8 cellular contexts compared by ENCODE assay signal in genomic region chr19:39832341-39833083, GRCh38. TPM values are rescaled to one million over a fixed set of nuclear protein-coding genes. Genes with fewer than 3 reads are reported as not detected.
DNase-seq lines count a peak whose midpoint lies in the region; TF ChIP-seq lines count a peak whose summit lies in the region.

No MANE protein-coding gene starts in this region.

- intact Hi-C loops in A673 (cut with micrococcal nuclease; ENCODE audit: unreplicated experiment) = no loop called here
- intact Hi-C loops in colonic mucosa (cut with DNase I) = no loop called here

- H3K9ac ChIP-seq in Karpas-422 (ENCODE audit: low read length) (peak overlapping the region; percentile 91), colonic mucosa (ENCODE audit: low read depth in 2 of 2, low read length in 2 of 2) (peak overlapping the region; percentile 77 to 79)

- H3K9me2 ChIP-seq in Karpas-422 (replicated peaks; ENCODE audit: insufficient read depth, low read length) = no peaks in the 10 kb centered on the region

- H3K36me3 ChIP-seq in A673 (ENCODE audit: insufficient read depth, low read length, poor library complexity, severe bottlenecking) = peaks cover 45% of the 10 kb centered on the region
- H3K36me3 ChIP-seq in Karpas-422 (ENCODE audit: insufficient read depth, low read length) = peaks cover 52% of the 10 kb centered on the region
- H3K36me3 ChIP-seq in colonic mucosa = peaks cover 16% of the 10 kb centered on the region
- H3K36me3 ChIP-seq in HAP-1 (replicated peaks) = peaks cover 80% of the 10 kb centered on the region

- DNase-seq in A673 (ENCODE audit: low spot score) (no peak), Karpas-422 (no peak), colonic mucosa (no peak), myocyte (ENCODE audit: low read depth) (peak; percentile 86), nucleus accumbens (lab: John Stamatoyannopoulos, UW) (no peak), SIG-M5 treated with dmso at 0.1 percent for 504 hours (lab: John Stamatoyannopoulos, UW; ENCODE audit: unreplicated experiment) (no peak), HAP-1 (ENCODE audit: low spot score in 2 of 2) (no peak)
- no peak for DNase-seq in stimulated activated CD4-positive, alpha-beta T cell treated with anti-CD3 and anti-CD28 coated beads, Interleukin-2, amount 100 ng/mL, for 48 hours

- peak overlapping the region; percentile 93 for H3K4me2 ChIP-seq in Karpas-422 (ENCODE audit: low read depth, low read length, poor library complexity, severe bottlenecking)

- POLR2A ChIA-PET in A673 (lab: Charles Lee; ENCODE audit: low non-redundant PET) = no interaction called here

- no TSS peak for BruUV-seq in A673 (replicated peaks; lab: Mats Ljungman, UMichigan)

- H3K79me2 ChIP-seq in Karpas-422 (ENCODE audit: low read length) = peaks cover 20% of the 10 kb centered on the region

- H3K9me3 ChIP-seq in A673 (ENCODE audit: low read depth, low read length, poor library complexity, severe bottlenecking) = no peaks in the 10 kb centered on the region
- no peaks in the 10 kb centered on the region for H3K9me3 ChIP-seq in Karpas-422 (ENCODE audit: low read length)
- H3K9me3 ChIP-seq in colonic mucosa = no peaks in the 10 kb centered on the region
- no peaks in the 10 kb centered on the region for H3K9me3 ChIP-seq in HAP-1

- H3K27me3 ChIP-seq in A673 (replicated peaks; ENCODE audit: insufficient read depth, low read depth, low read length, poor library complexity) (no peaks in the 10 kb centered on the region), Karpas-422 (ENCODE audit: low read length) (no peaks in the 10 kb centered on the region), colonic mucosa (no peaks in the 10 kb centered on the region), HAP-1 (ENCODE audit: low read depth) (no peaks in the 10 kb centered on the region)

- peaks cover 9% of the 10 kb centered on the region for H3K4me1 ChIP-seq in A673 (ENCODE audit: insufficient read depth, low read length, poor library complexity, severe bottlenecking)
- peaks cover 20% of the 10 kb centered on the region for H3K4me1 ChIP-seq in Karpas-422 (ENCODE audit: low read length)
- peaks cover 4% of the 10 kb centered on the region for H3K4me1 ChIP-seq in colonic mucosa
- H3K4me1 ChIP-seq in HAP-1 = no peaks in the 10 kb centered on the region

- CTCF ChIA-PET in A673 (lab: Charles Lee) = no interaction called here

- H3K4me3 ChIP-seq in A673 (ENCODE audit: low read depth, low read length, poor library complexity, severe bottlenecking) (peak overlapping the region; percentile 93), Karpas-422 (ENCODE audit: low read length) (peak overlapping the region; percentile 97), colonic mucosa (peak overlapping the region; percentile 99), HAP-1 (no peak overlapping the region)

- peaks cover 3% of the 10 kb centered on the region; the same call in 1 of the 2 replicates for H4K20me1 ChIP-seq in Karpas-422 (ENCODE audit: insufficient read depth, low read depth, low read length)

- in situ Hi-C loops in HAP-1 (cut with MboI; ENCODE audit: low sequenced_read_pairs) = no loop called here

- peak overlapping the region; percentile 91 for H3K27ac ChIP-seq in A673 (ENCODE audit: low read depth, low read length, poor library complexity, severe bottlenecking)
- peak overlapping the region; percentile 87 for H3K27ac ChIP-seq in Karpas-422 (ENCODE audit: low read length)
- H3K27ac ChIP-seq in colonic mucosa = peak overlapping the region; percentile 82

- no peak overlapping the region for H2AFZ ChIP-seq in Karpas-422 (ENCODE audit: low read length)

- TF ChIP-seq CTCF in A673 (conservative IDR thresholded peaks at IDR 0.05; ENCODE audit: low read depth, low read length) (no peak), colonic mucosa (IDR thresholded peaks at IDR 0.05) (no peak)

RNA-seq across cellular contexts. Expression of gene DYRK1B, which starts 1.4 kb away (rescaled TPM):
- 16.0 and 19.0 TPM in 2 replicates for total RNA-seq in A673 (2021)
- 10.9 and 30.3 TPM in 2 replicates for total RNA-seq in Karpas-422 (2014; rRNA removed; shearing (Covaris generic); ENCODE audit: low replicate concordance)
- 10 to 100 TPM; 11.8 to 12.7 TPM for total RNA-seq in colonic mucosa
- 0.16 and 0.45 TPM in 2 replicates for total RNA-seq in myocyte
- polyA plus RNA-seq in myocyte (2012) = 0.71 TPM

RNA-seq across cellular contexts. Expression of gene FBL, which starts 13.7 kb away (rescaled TPM):
- total RNA-seq in A673 (2021) = 573 and 581 TPM in 2 replicates
- total RNA-seq in Karpas-422 (2014; rRNA removed; shearing (Covaris generic); ENCODE audit: low replicate concordance) = 359 and 384 TPM in 2 replicates
- total RNA-seq in colonic mucosa = 100 to 1,000 TPM; 155 to 297 TPM
- total RNA-seq in myocyte = 21.7 and 26.1 TPM in 2 replicates
- 77.8 TPM for polyA plus RNA-seq in myocyte (2012)

RNA-seq across cellular contexts. Expression of gene LEUTX, which starts 53.9 kb away (rescaled TPM):
- total RNA-seq in A673 (2021) (not detected in 2 replicates), colonic mucosa (not detected), myocyte (not detected in 2 replicates)
- not detected in 2 replicates for total RNA-seq in Karpas-422 (2014; rRNA removed; shearing (Covaris generic); ENCODE audit: low replicate concordance)
- polyA plus RNA-seq in myocyte (2012) = not detected
